ENCODE assay signal across 8 cellular contexts in the genomic region with DNA sequence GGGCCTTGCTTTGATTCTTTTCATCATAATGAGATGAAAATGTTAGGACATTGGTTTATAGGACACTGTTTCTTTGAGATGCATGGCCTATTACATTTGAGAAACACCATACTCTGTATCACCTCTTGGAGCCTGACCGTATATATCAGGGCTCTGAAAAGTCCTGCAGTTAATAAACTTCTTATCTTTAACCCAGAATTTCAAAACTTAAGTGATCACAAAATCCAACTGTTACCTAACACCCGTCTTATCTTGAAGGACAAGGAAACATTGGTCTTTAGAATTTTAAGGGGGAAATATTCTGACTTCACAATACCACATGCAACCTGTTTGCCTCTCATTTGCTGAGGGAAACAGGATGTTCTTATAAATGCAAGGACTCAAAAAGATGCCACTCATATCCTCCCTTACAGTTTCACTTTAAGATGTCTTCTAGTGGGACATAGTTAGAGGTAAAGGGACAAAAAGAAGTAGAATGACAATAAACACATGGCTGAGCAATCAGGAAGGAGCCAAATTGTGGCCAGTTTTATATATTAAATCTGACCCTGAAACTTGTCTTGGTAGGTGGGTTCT.
DNase-seq lines count a peak whose midpoint lies in the region; ATAC-seq and TF ChIP-seq lines count a peak whose summit lies in the region.

No MANE protein-coding gene starts in this region.

- peak overlapping the region; percentile 47 for H3K4me2 ChIP-seq in Loucy (ENCODE audit: low read depth, low read length, poor library complexity, severe bottlenecking)

- no peak for DNase-seq in CD14-positive monocyte (ENCODE audit: low spot score)
- no peak for DNase-seq in SW 1271 (lab: John Stamatoyannopoulos, UW)
- no peak for DNase-seq in MG63
- DNase-seq in activated gamma-delta T cell treated with Interleukin-2 at 50 U/mL for 16 hours: no peak

- no peaks in the 10 kb centered on the region for H4K20me1 ChIP-seq in Loucy (ENCODE audit: insufficient read depth, low read length, poor library complexity, severe bottlenecking)

- ATAC-seq in GM19452 (IDR thresholded peaks at IDR 0.05; ENCODE audit: unreplicated experiment) (peak; percentile 44), GM18868 (IDR thresholded peaks at IDR 0.05; ENCODE audit: unreplicated experiment) (no peak)

- no peaks in the 10 kb centered on the region for H3K79me2 ChIP-seq in Loucy (ENCODE audit: insufficient read depth, low read length)

- peak overlapping the region; percentile 14; the same call in 1 of the 2 replicates for H2AFZ ChIP-seq in Loucy (ENCODE audit: low read length)

- H3K9ac ChIP-seq in Loucy (ENCODE audit: low read depth, low read length, poor library complexity, severe bottlenecking): peak overlapping the region; percentile 48

- no peaks in the 10 kb centered on the region for H3F3A ChIP-seq in Loucy (ENCODE audit: low read depth)

- H3K36me3 Mint-ChIP-seq in CD14-positive monocyte: peaks cover 41 to 58% of the 10 kb centered on the region in 2 donors

- no peaks in the 10 kb centered on the region for H3K9me3 Mint-ChIP-seq in CD14-positive monocyte

- H3K4me1 ChIP-seq in Loucy (ENCODE audit: insufficient read depth, low read length, poor library complexity, severe bottlenecking): peaks cover 33% of the 10 kb centered on the region

- H3K36me3 ChIP-seq in Loucy (ENCODE audit: insufficient read depth, low read length) (peaks cover 6% of the 10 kb centered on the region; the same call in 1 of the 2 replicates), MG63 (peaks cover 9% of the 10 kb centered on the region)

- intact Hi-C loops in CD14-positive monocyte (cut with micrococcal nuclease): loop anchor here in 1 of 2 donors (5.0 to 10.0 kb wide), 2 partner anchors 35 to 63 kb away; no protein-coding TSS in a partner anchor

- peaks cover 59% of the 10 kb centered on the region for H3K4me1 Mint-ChIP-seq in CD14-positive monocyte

- H3K9me3 ChIP-seq in Loucy (ENCODE audit: insufficient read depth, low read depth, low read length): no peaks in the 10 kb centered on the region
- H3K9me3 ChIP-seq in MG63: no peaks in the 10 kb centered on the region

- no peak overlapping the region for H3K4me3 Mint-ChIP-seq in CD14-positive monocyte

- TF ChIP-seq CTCF in CD14-positive monocyte (IDR thresholded peaks at IDR 0.05): no peak
- no peak for TF ChIP-seq CTCF in Loucy (conservative IDR thresholded peaks at IDR 0.05; ENCODE audit: low read length)

- H3K4me3 ChIP-seq in Loucy (ENCODE audit: low read length, poor library complexity, severe bottlenecking) (peak overlapping the region; percentile 24), MG63 (no peak overlapping the region)

- H3K27me3 Mint-ChIP-seq in CD14-positive monocyte (ENCODE audit: low read depth in 3 of 3): peaks cover 0 to 1% (median 0%) of the 10 kb centered on the region in 3 donors

- H3K27me3 ChIP-seq in Loucy (ENCODE audit: insufficient read depth, low read length, poor library complexity, severe bottlenecking) (no peaks in the 10 kb centered on the region), layer of hippocampus (ENCODE audit: control insufficient read depth, insufficient read depth, low read length) (no peaks in the 10 kb centered on the region), MG63 (no peaks in the 10 kb centered on the region)

- H3K9me2 ChIP-seq in Loucy (replicated peaks; ENCODE audit: low read depth, low read length): no peaks in the 10 kb centered on the region

- peak overlapping the region; percentile 66 to 90 (median 87) for H3K27ac Mint-ChIP-seq in CD14-positive monocyte

- H3K27ac ChIP-seq in layer of hippocampus (ENCODE audit: low read depth, low read length): peak overlapping the region; percentile 72
